In genomic region chr6:100880901-100881706, GRCh38 we compare ENCODE assay signal across 8 cellular contexts. TPM values are rescaled to one million over a fixed set of nuclear protein-coding genes. Genes with fewer than 3 reads are reported as not detected.
DNase-seq lines count a peak whose midpoint lies in the region; ATAC-seq and TF ChIP-seq lines count a peak whose summit lies in the region.

Gene ASCC3 (minus strand): TSS chr6:100881329. CDS start chr6:100867997, 13,332 bp downstream.

- peak within 1 kb of the TSS; percentile 83 for H2AFZ ChIP-seq in neural cell (ENCODE audit: low read depth, low read length)

- peak; percentile 52 for TF ChIP-seq EP300 in neural cell (conservative IDR thresholded peaks at IDR 0.05; ENCODE audit: poor library complexity, severe bottlenecking)

- DNase-seq in ELF-1 (ENCODE audit: low read depth, low spot score) (peak; percentile 96), GOT3 (lab: John Stamatoyannopoulos, UW) (peak; percentile 61), LHCN-M2 (ENCODE audit: low read depth) (peak; percentile 90), fibroblast of the aortic adventitia (ENCODE audit: low read depth) (peak; percentile 84)
- peak; percentile 87 for DNase-seq in activated T-helper 9 cell treated with anti-CD3 and anti-CD28 coated beads, Interleukin-2, amount 50 U/mL, for 16 hours (ENCODE audit: low read depth)
- peak; percentile 90 to 92 for DNase-seq in stimulated activated naive CD8-positive, alpha-beta T cell treated with anti-CD3 and anti-CD28 coated beads, Interleukin-15, amount 100 ng/mL, for 72 hours

- peaks cover 35% of the 10 kb centered on the region for H3K4me1 Mint-ChIP-seq in stimulated activated naive CD8-positive, alpha-beta T cell treated with anti-CD3 and anti-CD28 coated beads, Interleukin-15, amount 100 ng/mL, for 72 hours

- H3K27me3 ChIP-seq in neural cell (ENCODE audit: insufficient read depth, low read depth, low read length) = no peaks in the 10 kb centered on the region

- TF ChIP-seq RAD21 in neural cell (conservative IDR thresholded peaks at IDR 0.05) = peak; percentile 57

- peak within 1 kb of the TSS; percentile 95 for H3K4me3 ChIP-seq in fibroblast of the aortic adventitia (ENCODE audit: low read depth, low read length)
- peak within 1 kb of the TSS; percentile 89 for H3K4me3 ChIP-seq in neural cell (ENCODE audit: low read length)

- H3K9me3 Mint-ChIP-seq in stimulated activated naive CD8-positive, alpha-beta T cell treated with anti-CD3 and anti-CD28 coated beads, Interleukin-15, amount 100 ng/mL, for 72 hours = no peaks in the 10 kb centered on the region

- peak; percentile 96 for ATAC-seq in stimulated activated naive CD8-positive, alpha-beta T cell treated with anti-CD3 and anti-CD28 coated beads, Interleukin-15, amount 100 ng/mL, for 72 hours

- TF ChIP-seq CTCF in fibroblast of the aortic adventitia (IDR thresholded peaks at IDR 0.05; ENCODE audit: insufficient read depth, low read length) (no peak), neural cell (IDR thresholded peaks at IDR 0.05; ENCODE audit: poor library complexity, severe bottlenecking) (peak; percentile 26)

- peak within 1 kb of the TSS; percentile 74 for H3K4me2 ChIP-seq in neural cell (ENCODE audit: low read length)

- H3K4me3 Mint-ChIP-seq in stimulated activated naive CD8-positive, alpha-beta T cell treated with anti-CD3 and anti-CD28 coated beads, Interleukin-15, amount 100 ng/mL, for 72 hours = peak within 1 kb of the TSS; percentile 95 to 100

- peak; percentile 98 for TF ChIP-seq POLR2A in Raji (IDR thresholded peaks at IDR 0.05; ENCODE audit: insufficient read depth, low read depth, low read length)

- H3K79me2 ChIP-seq in neural cell (replicated peaks; ENCODE audit: insufficient read depth, low read length) = peaks cover 45% of the 10 kb centered on the region

- H3K9ac ChIP-seq in neural cell (ENCODE audit: low read length) = peak within 1 kb of the TSS; percentile 79

- H3K36me3 ChIP-seq in neural cell (ENCODE audit: insufficient read depth, low read length) = no peaks in the 10 kb centered on the region

- H3K27me3 Mint-ChIP-seq in stimulated activated naive CD8-positive, alpha-beta T cell treated with anti-CD3 and anti-CD28 coated beads, Interleukin-15, amount 100 ng/mL, for 72 hours = no peaks in the 10 kb centered on the region

- H4K20me1 ChIP-seq in neural cell (ENCODE audit: insufficient read depth) = no peaks in the 10 kb centered on the region

- peak within 1 kb of the TSS; percentile 74 for H3K27ac ChIP-seq in neural cell (ENCODE audit: low read length)

- H3K9me3 ChIP-seq in neural cell (ENCODE audit: low read length) = no peaks in the 10 kb centered on the region

- peaks cover 5% of the 10 kb centered on the region for H3F3A ChIP-seq in neural cell (ENCODE audit: insufficient read depth, low read length, poor library complexity, severe bottlenecking)

- no peaks in the 10 kb centered on the region for H3K9me2 ChIP-seq in neural cell (ENCODE audit: insufficient read depth, low read length)

- H3K27ac Mint-ChIP-seq in stimulated activated naive CD8-positive, alpha-beta T cell treated with anti-CD3 and anti-CD28 coated beads, Interleukin-15, amount 100 ng/mL, for 72 hours = peak within 1 kb of the TSS; percentile 99

TF ChIP-seq in neural cell, 6 proteins besides CTCF, POLR2A, EP300 and RAD21:
- TF ChIP-seq MXI1 (conservative IDR thresholded peaks at IDR 0.05; ENCODE audit: poor library complexity, severe bottlenecking) (peak; percentile 83), TAF1 (IDR thresholded peaks at IDR 0.05; ENCODE audit: low read depth) (no peak), EZH2 (IDR thresholded peaks at IDR 0.05; ENCODE audit: borderline replicate concordance, insufficient read depth, low read length, poor library complexity, severe bottlenecking) (no peak), REST (IDR thresholded peaks at IDR 0.05; ENCODE audit: borderline replicate concordance) (peak; percentile 36), POLR2AphosphoS5 (IDR thresholded peaks at IDR 0.05) (peak; percentile 75), SMC3 (conservative IDR thresholded peaks at IDR 0.05; ENCODE audit: poor library complexity) (peak; percentile 40)

RNA-seq across cellular contexts. Expression of gene ASCC3, which starts in this region (rescaled TPM):
- total RNA-seq in LHCN-M2 (2014; rRNA removed) (87.1 and 87.4 TPM in 2 replicates), fibroblast of the aortic adventitia (ENCODE audit: low replicate concordance) (87.5 and 132 TPM in 2 replicates)
- polyA plus RNA-seq in LHCN-M2 (2012) = 18.9 TPM
- polyA plus RNA-seq in neural cell = 13.2 and 14.9 TPM in 2 replicates
- polyA minus RNA-seq in neural cell = 81.8 and 98.1 TPM in 2 replicates

Comparison
In these comparisons a context has a peak if more than half of its experiments do, and no peak if none do; other contexts are left out.
1. Peak in every context shown above with its lines: DNase-seq, ATAC-seq, H3K4me3 ChIP-seq and H3K27ac ChIP-seq.